ENCODE assay signal across 1 cellular context in the genomic region with DNA sequence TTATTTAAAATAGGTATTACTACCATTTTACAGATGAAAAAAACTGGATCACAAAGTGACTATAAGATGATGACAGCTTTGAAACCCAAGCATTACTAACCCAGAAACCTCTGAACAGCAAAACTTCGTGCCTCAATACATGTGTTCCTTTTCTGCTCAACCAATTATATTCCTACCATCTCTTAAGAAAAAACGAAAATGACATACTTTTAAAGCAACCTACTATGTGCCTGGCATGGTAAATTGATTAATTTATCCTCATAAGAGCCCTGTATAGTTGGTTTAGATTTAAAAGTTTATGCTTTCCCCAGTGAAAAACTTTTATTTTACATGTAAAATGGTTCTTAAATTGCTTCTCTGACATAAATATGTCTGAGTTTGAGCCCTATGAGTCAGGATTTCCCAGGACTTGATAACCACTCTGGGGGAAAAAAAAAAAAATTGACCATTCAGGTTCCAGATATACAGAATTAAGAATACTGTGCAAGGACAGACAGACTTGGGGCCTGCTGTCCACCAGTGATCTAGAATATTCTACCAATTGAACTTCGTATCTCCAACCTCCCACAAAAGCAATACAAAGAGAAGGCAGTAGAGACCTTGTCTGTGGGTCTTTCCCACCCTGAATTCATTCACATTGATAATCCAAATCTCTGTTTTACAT.
TF ChIP-seq lines count a peak whose summit lies in the region.

No MANE protein-coding gene starts in this region.

TF ChIP-seq in K562, 482 proteins besides CTCF, POLR2A, EP300 and RAD21 (continued from another document):
- no peak for TF ChIP-seq TBL1XR1 (IDR thresholded peaks at IDR 0.05; ENCODE audit: low read length in 2 of 2)
- TF ChIP-seq MEIS2 (IDR thresholded peaks at IDR 0.05; ENCODE audit: partially characterized antibody) = peak; percentile 38
- TF ChIP-seq ZNF384 (IDR thresholded peaks at IDR 0.05; ENCODE audit: low read depth, low read length) = peak; percentile 89
- no peak for TF ChIP-seq ESRRB (CRISPR knock-in tag; IDR thresholded peaks at IDR 0.05; ENCODE audit: borderline replicate concordance)
- TF ChIP-seq TAF1 (IDR thresholded peaks at IDR 0.05; ENCODE audit: control insufficient read depth, extremely low read depth, insufficient read depth, low read length, severe bottlenecking) = no peak
- no peak for TF ChIP-seq JUN (IDR thresholded peaks at IDR 0.05; ENCODE audit: borderline replicate concordance, low read depth, low read length)
- no peak for TF ChIP-seq JUN (CRISPR knock-in tag; IDR thresholded peaks at IDR 0.05; ENCODE audit: borderline replicate concordance)
- TF ChIP-seq, protein P1, sequence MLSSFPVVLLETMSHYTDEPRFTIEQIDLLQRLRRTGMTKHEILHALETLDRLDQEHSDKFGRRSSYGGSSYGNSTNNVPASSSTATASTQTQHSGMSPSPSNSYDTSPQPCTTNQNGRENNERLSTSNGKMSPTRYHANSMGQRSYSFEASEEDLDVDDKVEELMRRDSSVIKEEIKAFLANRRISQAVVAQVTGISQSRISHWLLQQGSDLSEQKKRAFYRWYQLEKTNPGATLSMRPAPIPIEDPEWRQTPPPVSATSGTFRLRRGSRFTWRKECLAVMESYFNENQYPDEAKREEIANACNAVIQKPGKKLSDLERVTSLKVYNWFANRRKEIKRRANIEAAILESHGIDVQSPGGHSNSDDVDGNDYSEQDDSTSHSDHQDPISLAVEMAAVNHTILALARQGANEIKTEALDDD (IDR thresholded peaks at IDR 0.05) = 0 out of 2 replicates have a peak, but pooled peaks have one; percentile 23
- no peak for TF ChIP-seq ZNF668 (CRISPR knock-in tag; IDR thresholded peaks at IDR 0.05)
- 0 out of 2 replicates have a peak, but pooled peaks have one; percentile 30 for TF ChIP-seq RBFOX2 (IDR thresholded peaks at IDR 0.05; ENCODE audit: low read depth, low read length)
- peak; percentile 37; the same call in 1 of the 2 replicates for TF ChIP-seq DPF2 (IDR thresholded peaks at IDR 0.05)
- TF ChIP-seq ZNF175 (CRISPR knock-in tag; IDR thresholded peaks at IDR 0.05; ENCODE audit: low read depth) = peak; percentile 50; the same call in 1 of the 2 replicates
- no peak for TF ChIP-seq ATF4 (CRISPR knock-in tag; IDR thresholded peaks at IDR 0.05)
- TF ChIP-seq DACH1 (IDR thresholded peaks at IDR 0.05; ENCODE audit: partially characterized antibody) = no peak
- TF ChIP-seq ZC3H11A (IDR thresholded peaks at IDR 0.05; ENCODE audit: low read depth, low read length) = no peak
- no peak for TF ChIP-seq BRD4 (IDR thresholded peaks at IDR 0.05)
- TF ChIP-seq NFATC3 (IDR thresholded peaks at IDR 0.05) = 0 out of 2 replicates have a peak, but pooled peaks have one; percentile 71
- peak; percentile 49; the same call in 1 of the 2 replicates for TF ChIP-seq SMARCC2 (IDR thresholded peaks at IDR 0.05; ENCODE audit: low read depth)
- TF ChIP-seq ZNF57 (CRISPR knock-in tag; IDR thresholded peaks at IDR 0.05) = no peak
- TF ChIP-seq ZNF274 (IDR thresholded peaks at IDR 0.05; ENCODE audit: borderline replicate concordance, low read depth, low read length) = no peak
- peak; percentile 41; the same call in 1 of the 2 replicates for TF ChIP-seq C11orf30 (IDR thresholded peaks at IDR 0.05; ENCODE audit: low read depth)
- TF ChIP-seq, protein P2, sequence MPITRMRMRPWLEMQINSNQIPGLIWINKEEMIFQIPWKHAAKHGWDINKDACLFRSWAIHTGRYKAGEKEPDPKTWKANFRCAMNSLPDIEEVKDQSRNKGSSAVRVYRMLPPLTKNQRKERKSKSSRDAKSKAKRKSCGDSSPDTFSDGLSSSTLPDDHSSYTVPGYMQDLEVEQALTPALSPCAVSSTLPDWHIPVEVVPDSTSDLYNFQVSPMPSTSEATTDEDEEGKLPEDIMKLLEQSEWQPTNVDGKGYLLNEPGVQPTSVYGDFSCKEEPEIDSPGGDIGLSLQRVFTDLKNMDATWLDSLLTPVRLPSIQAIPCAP (CRISPR knock-in tag; IDR thresholded peaks at IDR 0.05; ENCODE audit: borderline replicate concordance) = no peak
- TF ChIP-seq FOSL1 (tag; conservative IDR thresholded peaks at IDR 0.05) = peak; percentile 79
- TF ChIP-seq FIP1L1 (IDR thresholded peaks at IDR 0.05; ENCODE audit: low read depth, low read length, poor library complexity, severe bottlenecking) = no peak
- TF ChIP-seq U2AF1 (optimal IDR thresholded peaks at IDR 0.05; ENCODE audit: low read depth, low read length) = no peak
- TF ChIP-seq, protein P3, sequence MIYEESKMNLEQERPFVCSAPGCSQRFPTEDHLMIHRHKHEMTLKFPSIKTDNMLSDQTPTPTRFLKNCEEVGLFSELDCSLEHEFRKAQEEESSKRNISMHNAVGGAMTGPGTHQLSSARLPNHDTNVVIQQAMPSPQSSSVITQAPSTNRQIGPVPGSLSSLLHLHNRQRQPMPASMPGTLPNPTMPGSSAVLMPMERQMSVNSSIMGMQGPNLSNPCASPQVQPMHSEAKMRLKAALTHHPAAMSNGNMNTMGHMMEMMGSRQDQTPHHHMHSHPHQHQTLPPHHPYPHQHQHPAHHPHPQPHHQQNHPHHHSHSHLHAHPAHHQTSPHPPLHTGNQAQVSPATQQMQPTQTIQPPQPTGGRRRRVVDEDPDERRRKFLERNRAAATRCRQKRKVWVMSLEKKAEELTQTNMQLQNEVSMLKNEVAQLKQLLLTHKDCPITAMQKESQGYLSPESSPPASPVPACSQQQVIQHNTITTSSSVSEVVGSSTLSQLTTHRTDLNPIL (CRISPR knock-in tag; IDR thresholded peaks at IDR 0.05) = no peak
- TF ChIP-seq ARID4B (CRISPR knock-in tag; IDR thresholded peaks at IDR 0.05) = no peak
- TF ChIP-seq, protein P4, sequence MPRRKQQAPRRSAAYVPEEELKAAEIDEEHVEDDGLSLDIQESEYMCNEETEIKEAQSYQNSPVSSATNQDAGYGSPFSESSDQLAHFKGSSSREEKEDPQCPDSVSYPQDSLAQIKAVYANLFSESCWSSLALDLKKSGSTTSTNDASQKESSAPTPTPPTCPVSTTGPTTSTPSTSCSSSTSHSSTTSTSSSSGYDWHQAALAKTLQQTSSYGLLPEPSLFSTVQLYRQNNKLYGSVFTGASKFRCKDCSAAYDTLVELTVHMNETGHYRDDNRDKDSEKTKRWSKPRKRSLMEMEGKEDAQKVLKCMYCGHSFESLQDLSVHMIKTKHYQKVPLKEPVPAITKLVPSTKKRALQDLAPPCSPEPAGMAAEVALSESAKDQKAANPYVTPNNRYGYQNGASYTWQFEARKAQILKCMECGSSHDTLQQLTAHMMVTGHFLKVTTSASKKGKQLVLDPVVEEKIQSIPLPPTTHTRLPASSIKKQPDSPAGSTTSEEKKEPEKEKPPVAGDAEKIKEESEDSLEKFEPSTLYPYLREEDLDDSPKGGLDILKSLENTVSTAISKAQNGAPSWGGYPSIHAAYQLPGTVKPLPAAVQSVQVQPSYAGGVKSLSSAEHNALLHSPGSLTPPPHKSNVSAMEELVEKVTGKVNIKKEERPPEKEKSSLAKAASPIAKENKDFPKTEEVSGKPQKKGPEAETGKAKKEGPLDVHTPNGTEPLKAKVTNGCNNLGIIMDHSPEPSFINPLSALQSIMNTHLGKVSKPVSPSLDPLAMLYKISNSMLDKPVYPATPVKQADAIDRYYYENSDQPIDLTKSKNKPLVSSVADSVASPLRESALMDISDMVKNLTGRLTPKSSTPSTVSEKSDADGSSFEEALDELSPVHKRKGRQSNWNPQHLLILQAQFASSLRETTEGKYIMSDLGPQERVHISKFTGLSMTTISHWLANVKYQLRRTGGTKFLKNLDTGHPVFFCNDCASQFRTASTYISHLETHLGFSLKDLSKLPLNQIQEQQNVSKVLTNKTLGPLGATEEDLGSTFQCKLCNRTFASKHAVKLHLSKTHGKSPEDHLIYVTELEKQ (CRISPR knock-in tag; IDR thresholded peaks at IDR 0.05) = no peak
- 0 out of 2 replicates have a peak, but pooled peaks have one; percentile 37 for TF ChIP-seq ARID1B (IDR thresholded peaks at IDR 0.05)
- no peak for TF ChIP-seq ZNF780A (CRISPR knock-in tag; IDR thresholded peaks at IDR 0.05)
- no peak for TF ChIP-seq MXD1 (CRISPR knock-in tag; IDR thresholded peaks at IDR 0.05; ENCODE audit: borderline replicate concordance, poor library complexity, severe bottlenecking)
- no peak for TF ChIP-seq ZNF644 (tag; IDR thresholded peaks at IDR 0.05; ENCODE audit: low read depth)
- TF ChIP-seq, protein P5, sequence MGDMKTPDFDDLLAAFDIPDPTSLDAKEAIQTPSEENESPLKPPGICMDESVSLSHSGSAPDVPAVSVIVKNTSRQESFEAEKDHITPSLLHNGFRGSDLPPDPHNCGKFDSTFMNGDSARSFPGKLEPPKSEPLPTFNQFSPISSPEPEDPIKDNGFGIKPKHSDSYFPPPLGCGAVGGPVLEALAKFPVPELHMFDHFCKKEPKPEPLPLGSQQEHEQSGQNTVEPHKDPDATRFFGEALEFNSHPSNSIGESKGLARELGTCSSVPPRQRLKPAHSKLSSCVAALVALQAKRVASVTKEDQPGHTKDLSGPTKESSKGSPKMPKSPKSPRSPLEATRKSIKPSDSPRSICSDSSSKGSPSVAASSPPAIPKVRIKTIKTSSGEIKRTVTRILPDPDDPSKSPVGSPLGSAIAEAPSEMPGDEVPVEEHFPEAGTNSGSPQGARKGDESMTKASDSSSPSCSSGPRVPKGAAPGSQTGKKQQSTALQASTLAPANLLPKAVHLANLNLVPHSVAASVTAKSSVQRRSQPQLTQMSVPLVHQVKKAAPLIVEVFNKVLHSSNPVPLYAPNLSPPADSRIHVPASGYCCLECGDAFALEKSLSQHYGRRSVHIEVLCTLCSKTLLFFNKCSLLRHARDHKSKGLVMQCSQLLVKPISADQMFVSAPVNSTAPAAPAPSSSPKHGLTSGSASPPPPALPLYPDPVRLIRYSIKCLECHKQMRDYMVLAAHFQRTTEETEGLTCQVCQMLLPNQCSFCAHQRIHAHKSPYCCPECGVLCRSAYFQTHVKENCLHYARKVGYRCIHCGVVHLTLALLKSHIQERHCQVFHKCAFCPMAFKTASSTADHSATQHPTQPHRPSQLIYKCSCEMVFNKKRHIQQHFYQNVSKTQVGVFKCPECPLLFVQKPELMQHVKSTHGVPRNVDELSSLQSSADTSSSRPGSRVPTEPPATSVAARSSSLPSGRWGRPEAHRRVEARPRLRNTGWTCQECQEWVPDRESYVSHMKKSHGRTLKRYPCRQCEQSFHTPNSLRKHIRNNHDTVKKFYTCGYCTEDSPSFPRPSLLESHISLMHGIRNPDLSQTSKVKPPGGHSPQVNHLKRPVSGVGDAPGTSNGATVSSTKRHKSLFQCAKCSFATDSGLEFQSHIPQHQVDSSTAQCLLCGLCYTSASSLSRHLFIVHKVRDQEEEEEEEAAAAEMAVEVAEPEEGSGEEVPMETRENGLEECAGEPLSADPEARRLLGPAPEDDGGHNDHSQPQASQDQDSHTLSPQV (IDR thresholded peaks at IDR 0.05) = 0 out of 2 replicates have a peak, but pooled peaks have one; percentile 36
- TF ChIP-seq ZNF316 (IDR thresholded peaks at IDR 0.05) = 0 out of 2 replicates have a peak, but pooled peaks have one; percentile 38
- TF ChIP-seq ZFX (CRISPR knock-in tag; IDR thresholded peaks at IDR 0.05) = peak; percentile 28; the same call in 1 of the 2 replicates
- TF ChIP-seq ATF3 (IDR thresholded peaks at IDR 0.05) = 0 out of 2 replicates have a peak, but pooled peaks have one; percentile 34
- no peak for TF ChIP-seq ATF3 (CRISPR knock-in tag; conservative IDR thresholded peaks at IDR 0.05)
- peak; percentile 46; the same call in 1 of the 2 replicates for TF ChIP-seq SMARCE1 (IDR thresholded peaks at IDR 0.05)
- TF ChIP-seq FOXJ2 (tag; IDR thresholded peaks at IDR 0.05) = 0 out of 2 replicates have a peak, but pooled peaks have one; percentile 6
- TF ChIP-seq ZNF133 (CRISPR knock-in tag; IDR thresholded peaks at IDR 0.05) = no peak
